8 cellular contexts compared by ENCODE assay signal in genomic region chr7:87935373-87935706, GRCh38.
A peak's percentile ranks its signal among the peaks of the same experiment; 100 is the strongest.
DNase-seq lines count a peak whose midpoint lies in the region; ATAC-seq lines count a peak whose summit lies in the region.

No MANE protein-coding gene starts in this region.

- H3K27me3 ChIP-seq in stomach smooth muscle (ENCODE audit: control insufficient read depth in 1 of 2, insufficient read depth in 2 of 2, low read length in 2 of 2) = no peaks in the 10 kb centered on the region

- peak overlapping the region; percentile 91 for H3K4me3 Mint-ChIP-seq in T-helper 2 cell treated with Interferon-gamma antibody and Interleukin-4, amounts not matched to agents 5 μg/mL and 100 μg/mL, for 36 hours

- no peak overlapping the region for H3K27ac Mint-ChIP-seq in T-helper 2 cell treated with Interferon-gamma antibody and Interleukin-4, amounts not matched to agents 5 μg/mL and 100 μg/mL, for 36 hours

- no peaks in the 10 kb centered on the region for H3K9me3 Mint-ChIP-seq in T-helper 2 cell treated with Interferon-gamma antibody and Interleukin-4, amounts not matched to agents 5 μg/mL and 100 μg/mL, for 36 hours

- DNase-seq in NCI-H748 (lab: John Stamatoyannopoulos, UW; ENCODE audit: unreplicated experiment) = peak; percentile 27
- no peak for DNase-seq in NCI-H748 treated with DMSO at 0.1 percent for 48 hours (lab: John Stamatoyannopoulos, UW)
- no peak for DNase-seq in T-helper 2 cell treated with Interferon-gamma antibody and Interleukin-4, amounts not matched to agents 5 μg/mL and 100 μg/mL, for 36 hours (ENCODE audit: low spot score)
- no peak for DNase-seq in stimulated activated CD8-positive, alpha-beta memory T cell treated with anti-CD3 and anti-CD28 coated beads, Interleukin-4, amount 100 ng/mL, for 48 hours

- no peak overlapping the region for H3K9ac ChIP-seq in stomach smooth muscle (ENCODE audit: low read length in 2 of 2)

- peaks cover 9% of the 10 kb centered on the region for H3K4me1 Mint-ChIP-seq in T-helper 2 cell treated with Interferon-gamma antibody and Interleukin-4, amounts not matched to agents 5 μg/mL and 100 μg/mL, for 36 hours (ENCODE audit: low read depth)

- peaks cover 3% of the 10 kb centered on the region for H3K4me1 ChIP-seq in stomach smooth muscle (ENCODE audit: control insufficient read depth, insufficient read depth, low read length)

- H3K9me3 ChIP-seq in iPS-18c (ENCODE audit: control insufficient read depth, insufficient read depth, low read length) (no peaks in the 10 kb centered on the region), stomach smooth muscle (ENCODE audit: control insufficient read depth in 2 of 2, low read length in 2 of 2) (no peaks in the 10 kb centered on the region)

- peaks cover 23% of the 10 kb centered on the region for H3K27me3 Mint-ChIP-seq in T-helper 2 cell treated with Interferon-gamma antibody and Interleukin-4, amounts not matched to agents 5 μg/mL and 100 μg/mL, for 36 hours (ENCODE audit: low read depth)

- no peak overlapping the region for H3K27ac ChIP-seq in stomach smooth muscle (ENCODE audit: low read length)

- peaks cover 3% of the 10 kb centered on the region for H3K36me3 Mint-ChIP-seq in T-helper 2 cell treated with Interferon-gamma antibody and Interleukin-4, amounts not matched to agents 5 μg/mL and 100 μg/mL, for 36 hours (ENCODE audit: low read depth)

- H3K36me3 ChIP-seq in stomach smooth muscle (ENCODE audit: control insufficient read depth in 2 of 2, insufficient read depth in 2 of 2, low read length in 2 of 2) = no peaks in the 10 kb centered on the region

- no peak for ATAC-seq in HG02884 (IDR thresholded peaks at IDR 0.05; ENCODE audit: unreplicated experiment)
- ATAC-seq in GM19395 (IDR thresholded peaks at IDR 0.05; ENCODE audit: unreplicated experiment) = no peak

- H3K4me3 ChIP-seq in iPS-18c (ENCODE audit: insufficient read depth, low read depth, low read length) (peak overlapping the region; percentile 84), stomach smooth muscle (ENCODE audit: low read length in 2 of 2) (peak overlapping the region; percentile 76 to 81)
